Comparison of ENCODE assay signal across 23 cellular contexts in the genomic region with DNA sequence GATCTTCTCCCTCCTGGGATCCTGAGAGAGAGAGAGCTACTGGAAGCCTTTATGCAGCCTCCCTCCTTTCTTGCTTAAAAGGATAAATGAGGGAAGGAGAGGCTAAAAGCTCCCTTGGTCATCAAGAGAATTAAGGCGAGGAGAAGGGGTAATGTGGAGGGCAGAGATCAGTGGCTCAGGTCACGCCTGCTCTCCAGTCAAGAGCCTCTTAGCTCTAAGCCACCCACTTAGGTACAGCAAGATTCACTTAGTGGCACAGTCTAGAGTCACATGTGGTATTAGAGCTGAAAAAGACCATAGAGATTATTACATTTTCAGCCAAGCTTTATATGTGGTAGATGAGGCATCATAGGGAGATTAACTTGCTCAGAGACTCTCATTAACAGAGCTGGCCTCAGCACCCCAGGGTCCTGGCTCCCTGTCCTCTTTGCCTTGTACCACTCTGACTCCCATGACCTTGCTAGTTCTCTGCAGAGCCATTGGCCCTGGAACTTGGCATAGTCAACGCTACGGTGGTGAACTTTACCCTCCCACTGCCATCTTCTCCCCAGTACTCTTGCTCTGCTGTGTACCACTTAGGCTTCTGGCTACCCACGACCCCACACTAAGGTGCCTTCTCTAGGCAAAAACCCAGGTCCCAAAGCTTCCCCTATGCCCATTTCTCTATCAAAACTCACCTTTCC.
DNase-seq lines count a peak whose midpoint lies in the region; ATAC-seq and TF ChIP-seq lines count a peak whose summit lies in the region.
"Had no signal": no experiment of that assay in that cellular context is flagged by ENCODE, and none has a peak within 500 bp of the region (broad histone marks: within the 10 kb centered on the region; RNA-seq: fewer than 3 reads in every experiment).

No MANE protein-coding gene starts in this region.

- no peaks in the 10 kb centered on the region for H3K9me3 Mint-ChIP-seq in T-helper 2 cell treated with Interferon-gamma antibody and Interleukin-4, amounts not matched to agents 5 μg/mL and 100 μg/mL, for 36 hours
- H3K9me3 Mint-ChIP-seq in effector memory CD8-positive, alpha-beta T cell: no peaks in the 10 kb centered on the region

- no peak for ATAC-seq in effector memory CD8-positive, alpha-beta T cell (replicated peaks)
- ATAC-seq in HG03469 (IDR thresholded peaks at IDR 0.05; ENCODE audit: unreplicated experiment): no peak
- ATAC-seq: A549, SK-N-SH treated with all-trans-retinoic acid at 6 μM for 48 hours had no signal

- H3K27ac ChIP-seq in 22Rv1: peak overlapping the region; percentile 81
- H3K27ac ChIP-seq in caudate nucleus (ENCODE audit: low read depth, low read length): no peak overlapping the region
- H3K27ac ChIP-seq: A549, cardiac muscle cell, spleen, tibial nerve had no signal

- no peaks in the 10 kb centered on the region for H3K36me3 Mint-ChIP-seq in T-helper 2 cell treated with Interferon-gamma antibody and Interleukin-4, amounts not matched to agents 5 μg/mL and 100 μg/mL, for 36 hours (ENCODE audit: low read depth)
- H3K36me3 Mint-ChIP-seq in effector memory CD8-positive, alpha-beta T cell (ENCODE audit: insufficient read depth): no peaks in the 10 kb centered on the region

- peak overlapping the region; percentile 64 for H3K27ac Mint-ChIP-seq in T-helper 2 cell treated with Interferon-gamma antibody and Interleukin-4, amounts not matched to agents 5 μg/mL and 100 μg/mL, for 36 hours
- H3K27ac Mint-ChIP-seq in effector memory CD8-positive, alpha-beta T cell: peak overlapping the region; percentile 2 to 6

- no peak overlapping the region for H3K4me3 Mint-ChIP-seq in T-helper 2 cell treated with Interferon-gamma antibody and Interleukin-4, amounts not matched to agents 5 μg/mL and 100 μg/mL, for 36 hours
- no peak overlapping the region for H3K4me3 Mint-ChIP-seq in effector memory CD8-positive, alpha-beta T cell

- no peaks in the 10 kb centered on the region for H3K27me3 Mint-ChIP-seq in T-helper 2 cell treated with Interferon-gamma antibody and Interleukin-4, amounts not matched to agents 5 μg/mL and 100 μg/mL, for 36 hours (ENCODE audit: low read depth)
- H3K27me3 Mint-ChIP-seq in effector memory CD8-positive, alpha-beta T cell: no peaks in the 10 kb centered on the region

- TF ChIP-seq CTCF in 22Rv1 (IDR thresholded peaks at IDR 0.05): no peak

- H3K4me1 Mint-ChIP-seq in T-helper 2 cell treated with Interferon-gamma antibody and Interleukin-4, amounts not matched to agents 5 μg/mL and 100 μg/mL, for 36 hours (ENCODE audit: low read depth): peaks cover 48% of the 10 kb centered on the region
- H3K4me1 Mint-ChIP-seq in effector memory CD8-positive, alpha-beta T cell (ENCODE audit: low read depth in 2 of 2): peaks cover 15 to 27% of the 10 kb centered on the region in 2 donors

- DNase-seq in T-helper 2 cell treated with Interferon-gamma antibody and Interleukin-4, amounts not matched to agents 5 μg/mL and 100 μg/mL, for 36 hours (ENCODE audit: low spot score): no peak
- DNase-seq in T-helper 2 cell (no peak), NCI-H82 (lab: John Stamatoyannopoulos, UW) (peak; percentile 58), caudate nucleus (lab: John Stamatoyannopoulos, UW) (no peak)
- no peak for DNase-seq in effector memory CD8-positive, alpha-beta T cell
- no peak for DNase-seq in stimulated activated CD4-positive, alpha-beta T cell treated with anti-CD3 and anti-CD28 coated beads, Interleukin-4, amount 100 ng/mL, for 24 hours
- DNase-seq: activated CD4-positive, CD25-positive, alpha-beta regulatory T cell treated with anti-CD3 and anti-CD28 coated beads, Interleukin-2, amount 50 U/mL, for 72 hours; anterior cingulate cortex; BE2C; dermis blood vessel endothelial cell; IMR-90; kidney; mesendoderm; NCI-H526; spleen; stimulated activated CD4-positive, alpha-beta T cell treated with anti-CD3 and anti-CD28 coated beads, Interleukin-4, amount 100 ng/mL, for 1 hour; stimulated activated naive CD8-positive, alpha-beta T cell treated with anti-CD3 and anti-CD28 coated beads, Interleukin-15, amount 100 ng/mL, for 72 hours had no signal
